In the genomic region with DNA sequence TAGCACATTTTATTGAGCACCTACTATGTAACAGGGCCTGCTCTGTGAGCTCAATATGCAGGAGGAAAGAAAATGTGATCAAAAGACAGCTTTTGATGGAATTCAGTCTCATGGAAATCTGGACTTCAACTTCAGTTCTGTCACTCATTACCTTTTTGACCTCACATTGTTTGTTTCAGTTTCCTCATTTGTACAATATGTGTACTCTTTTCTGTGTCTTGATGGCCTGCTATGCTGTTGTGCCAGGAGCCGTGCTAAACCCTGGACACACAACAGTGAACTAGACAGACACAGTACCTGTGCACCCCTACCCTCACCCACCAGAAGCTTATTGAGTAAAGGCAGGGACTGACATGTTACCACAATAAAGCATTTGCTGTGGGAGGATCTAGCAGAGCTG, we compare ENCODE assay signal across 3 cellular contexts.
A peak's percentile ranks its signal among the peaks of the same experiment; 100 is the strongest.
TF ChIP-seq lines count a peak whose summit lies in the region.

No MANE protein-coding gene starts in this region.

TF ChIP-seq in liver, 16 proteins besides CTCF, POLR2A, EP300 and RAD21:
- TF ChIP-seq RXRA (IDR thresholded peaks at IDR 0.05) (peak; percentile 35 to 48), HNF4A (conservative IDR thresholded peaks at IDR 0.05) (peak; percentile 41 to 68), TAF1 (conservative IDR thresholded peaks at IDR 0.05) (no peak), SP1 (IDR thresholded peaks at IDR 0.05) (peak; percentile 41), HNF4G (IDR thresholded peaks at IDR 0.05) (peak; percentile 17), JUND (IDR thresholded peaks at IDR 0.05) (no peak)
- TF ChIP-seq, protein P1, sequence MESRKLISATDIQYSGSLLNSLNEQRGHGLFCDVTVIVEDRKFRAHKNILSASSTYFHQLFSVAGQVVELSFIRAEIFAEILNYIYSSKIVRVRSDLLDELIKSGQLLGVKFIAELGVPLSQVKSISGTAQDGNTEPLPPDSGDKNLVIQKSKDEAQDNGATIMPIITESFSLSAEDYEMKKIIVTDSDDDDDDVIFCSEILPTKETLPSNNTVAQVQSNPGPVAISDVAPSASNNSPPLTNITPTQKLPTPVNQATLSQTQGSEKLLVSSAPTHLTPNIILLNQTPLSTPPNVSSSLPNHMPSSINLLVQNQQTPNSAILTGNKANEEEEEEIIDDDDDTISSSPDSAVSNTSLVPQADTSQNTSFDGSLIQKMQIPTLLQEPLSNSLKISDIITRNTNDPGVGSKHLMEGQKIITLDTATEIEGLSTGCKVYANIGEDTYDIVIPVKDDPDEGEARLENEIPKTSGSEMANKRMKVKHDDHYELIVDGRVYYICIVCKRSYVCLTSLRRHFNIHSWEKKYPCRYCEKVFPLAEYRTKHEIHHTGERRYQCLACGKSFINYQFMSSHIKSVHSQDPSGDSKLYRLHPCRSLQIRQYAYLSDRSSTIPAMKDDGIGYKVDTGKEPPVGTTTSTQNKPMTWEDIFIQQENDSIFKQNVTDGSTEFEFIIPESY (IDR thresholded peaks at IDR 0.05) = no peak
- TF ChIP-seq, protein P2, sequence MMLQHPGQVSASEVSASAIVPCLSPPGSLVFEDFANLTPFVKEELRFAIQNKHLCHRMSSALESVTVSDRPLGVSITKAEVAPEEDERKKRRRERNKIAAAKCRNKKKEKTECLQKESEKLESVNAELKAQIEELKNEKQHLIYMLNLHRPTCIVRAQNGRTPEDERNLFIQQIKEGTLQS (IDR thresholded peaks at IDR 0.05) = no peak

TF ChIP-seq in HepG2, 621 proteins besides CTCF, POLR2A, EP300 and RAD21:
- TF ChIP-seq, protein P3, sequence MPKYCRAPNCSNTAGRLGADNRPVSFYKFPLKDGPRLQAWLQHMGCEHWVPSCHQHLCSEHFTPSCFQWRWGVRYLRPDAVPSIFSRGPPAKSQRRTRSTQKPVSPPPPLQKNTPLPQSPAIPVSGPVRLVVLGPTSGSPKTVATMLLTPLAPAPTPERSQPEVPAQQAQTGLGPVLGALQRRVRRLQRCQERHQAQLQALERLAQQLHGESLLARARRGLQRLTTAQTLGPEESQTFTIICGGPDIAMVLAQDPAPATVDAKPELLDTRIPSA (CRISPR knock-in tag; IDR thresholded peaks at IDR 0.05; ENCODE audit: borderline replicate concordance) = no peak
- TF ChIP-seq JARID2 (CRISPR knock-in tag; IDR thresholded peaks at IDR 0.05; ENCODE audit: insufficient replicate concordance) (no peak), PHF5A (CRISPR knock-in tag; IDR thresholded peaks at IDR 0.05; ENCODE audit: low read depth, unreplicated experiment) (no peak)
- TF ChIP-seq, protein P4, sequence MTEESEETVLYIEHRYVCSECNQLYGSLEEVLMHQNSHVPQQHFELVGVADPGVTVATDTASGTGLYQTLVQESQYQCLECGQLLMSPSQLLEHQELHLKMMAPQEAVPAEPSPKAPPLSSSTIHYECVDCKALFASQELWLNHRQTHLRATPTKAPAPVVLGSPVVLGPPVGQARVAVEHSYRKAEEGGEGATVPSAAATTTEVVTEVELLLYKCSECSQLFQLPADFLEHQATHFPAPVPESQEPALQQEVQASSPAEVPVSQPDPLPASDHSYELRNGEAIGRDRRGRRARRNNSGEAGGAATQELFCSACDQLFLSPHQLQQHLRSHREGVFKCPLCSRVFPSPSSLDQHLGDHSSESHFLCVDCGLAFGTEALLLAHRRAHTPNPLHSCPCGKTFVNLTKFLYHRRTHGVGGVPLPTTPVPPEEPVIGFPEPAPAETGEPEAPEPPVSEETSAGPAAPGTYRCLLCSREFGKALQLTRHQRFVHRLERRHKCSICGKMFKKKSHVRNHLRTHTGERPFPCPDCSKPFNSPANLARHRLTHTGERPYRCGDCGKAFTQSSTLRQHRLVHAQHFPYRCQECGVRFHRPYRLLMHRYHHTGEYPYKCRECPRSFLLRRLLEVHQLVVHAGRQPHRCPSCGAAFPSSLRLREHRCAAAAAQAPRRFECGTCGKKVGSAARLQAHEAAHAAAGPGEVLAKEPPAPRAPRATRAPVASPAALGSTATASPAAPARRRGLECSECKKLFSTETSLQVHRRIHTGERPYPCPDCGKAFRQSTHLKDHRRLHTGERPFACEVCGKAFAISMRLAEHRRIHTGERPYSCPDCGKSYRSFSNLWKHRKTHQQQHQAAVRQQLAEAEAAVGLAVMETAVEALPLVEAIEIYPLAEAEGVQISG (CRISPR knock-in tag; IDR thresholded peaks at IDR 0.05) = no peak
TF ChIP-seq in HepG2: peak in this region for 0.

TF ChIP-seq in H1, 55 proteins besides CTCF, POLR2A, EP300 and RAD21:
- TF ChIP-seq NANOG (IDR thresholded peaks at IDR 0.05; ENCODE audit: insufficient read depth, low read depth, low read length, poor library complexity, severe bottlenecking) (no peak), HDAC2 (IDR thresholded peaks at IDR 0.05; ENCODE audit: borderline replicate concordance in 1 of 2, low read depth in 2 of 2, low read length in 2 of 2) (no peak), POU5F1 (IDR thresholded peaks at IDR 0.05; ENCODE audit: low read depth, low read length) (no peak), SP1 (IDR thresholded peaks at IDR 0.05; ENCODE audit: low read depth, low read length) (no peak), POLR2AphosphoS5 (IDR thresholded peaks at IDR 0.05; ENCODE audit: low read depth, low read length) (no peak), NRF1 (IDR thresholded peaks at IDR 0.05; ENCODE audit: low read depth, low read length) (no peak), EGR1 (IDR thresholded peaks at IDR 0.05; ENCODE audit: borderline replicate concordance, low read depth, low read length) (no peak), KDM4A (IDR thresholded peaks at IDR 0.05; ENCODE audit: low read depth, low read length, severe bottlenecking) (no peak), TBP (IDR thresholded peaks at IDR 0.05; ENCODE audit: low read depth, low read length) (no peak)
- TF ChIP-seq, protein P5, sequence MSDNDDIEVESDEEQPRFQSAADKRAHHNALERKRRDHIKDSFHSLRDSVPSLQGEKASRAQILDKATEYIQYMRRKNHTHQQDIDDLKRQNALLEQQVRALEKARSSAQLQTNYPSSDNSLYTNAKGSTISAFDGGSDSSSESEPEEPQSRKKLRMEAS (IDR thresholded peaks at IDR 0.05) = no peak
- TF ChIP-seq, protein P6, sequence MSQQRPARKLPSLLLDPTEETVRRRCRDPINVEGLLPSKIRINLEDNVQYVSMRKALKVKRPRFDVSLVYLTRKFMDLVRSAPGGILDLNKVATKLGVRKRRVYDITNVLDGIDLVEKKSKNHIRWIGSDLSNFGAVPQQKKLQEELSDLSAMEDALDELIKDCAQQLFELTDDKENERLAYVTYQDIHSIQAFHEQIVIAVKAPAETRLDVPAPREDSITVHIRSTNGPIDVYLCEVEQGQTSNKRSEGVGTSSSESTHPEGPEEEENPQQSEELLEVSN (IDR thresholded peaks at IDR 0.05) = no peak
- TF ChIP-seq, protein P7, sequence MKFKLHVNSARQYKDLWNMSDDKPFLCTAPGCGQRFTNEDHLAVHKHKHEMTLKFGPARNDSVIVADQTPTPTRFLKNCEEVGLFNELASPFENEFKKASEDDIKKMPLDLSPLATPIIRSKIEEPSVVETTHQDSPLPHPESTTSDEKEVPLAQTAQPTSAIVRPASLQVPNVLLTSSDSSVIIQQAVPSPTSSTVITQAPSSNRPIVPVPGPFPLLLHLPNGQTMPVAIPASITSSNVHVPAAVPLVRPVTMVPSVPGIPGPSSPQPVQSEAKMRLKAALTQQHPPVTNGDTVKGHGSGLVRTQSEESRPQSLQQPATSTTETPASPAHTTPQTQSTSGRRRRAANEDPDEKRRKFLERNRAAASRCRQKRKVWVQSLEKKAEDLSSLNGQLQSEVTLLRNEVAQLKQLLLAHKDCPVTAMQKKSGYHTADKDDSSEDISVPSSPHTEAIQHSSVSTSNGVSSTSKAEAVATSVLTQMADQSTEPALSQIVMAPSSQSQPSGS (IDR thresholded peaks at IDR 0.05; ENCODE audit: low read length) = no peak
TF ChIP-seq in H1: peak in this region for 0.
